23 cellular contexts compared by ENCODE assay signal in genomic region chr20:46056027-46056833, GRCh38. TPM values are rescaled to one million over a fixed set of nuclear protein-coding genes. Genes with fewer than 3 reads are reported as not detected.
DNase-seq lines count a peak whose midpoint lies in the region; ATAC-seq, FAIRE-seq and TF ChIP-seq lines count a peak whose summit lies in the region.
"Had no signal": no experiment of that assay in that cellular context is flagged by ENCODE, and none has a peak within 500 bp of the region (broad histone marks: within the 10 kb centered on the region; RNA-seq: fewer than 3 reads in every experiment).

No MANE protein-coding gene starts in this region.

- H3K4me1 Mint-ChIP-seq in activated CD4-positive, alpha-beta T cell treated with anti-CD3 and anti-CD28 coated beads, Interleukin-2, amount 10 ng/mL, durations not matched to agents 7 days and 5 days: peaks cover 25% of the 10 kb centered on the region

- CTCF ChIA-PET in activated CD4-positive, alpha-beta T cell treated with anti-CD3 and anti-CD28 coated beads, Interleukin-2, amount 10 ng/mL, durations not matched to agents 7 days and 5 days (lab: Charles Lee): no interaction called here

- 80 to 91% methylated on average over 1 to 5 of the region's 15 CpGs for WGBS in gastroesophageal sphincter (ENCODE audit: low coverage in 1 of 2), 2 donors

- H3K4me1 ChIP-seq in gastroesophageal sphincter: peaks cover 0 to 36% (median 14%) of the 10 kb centered on the region in 3 donors

- peak; percentile 92 for FAIRE-seq in HTR-8/SVneo (lab: Jason Lieb, UNC)
- FAIRE-seq: H54 had no signal

- TF ChIP-seq POLR2A in gastroesophageal sphincter (IDR thresholded peaks at IDR 0.05): no peak

- H3K9me3 ChIP-seq in gastroesophageal sphincter: no peaks in the 10 kb centered on the region
- H3K9me3 ChIP-seq: BE2C had no signal

- ATAC-seq in gastroesophageal sphincter: no peak

- H3K36me3 Mint-ChIP-seq in activated CD4-positive, alpha-beta T cell treated with anti-CD3 and anti-CD28 coated beads, Interleukin-2, amount 10 ng/mL, durations not matched to agents 7 days and 5 days (ENCODE audit: low read depth): peaks cover 13% of the 10 kb centered on the region

- in situ Hi-C loops in GM13976 (cut with MboI; ENCODE audit: low sequenced_read_pairs, unreplicated experiment): no loop called here

- H3K36me3 ChIP-seq in gastroesophageal sphincter: peaks cover 0 to 21% of the 10 kb centered on the region in 2 donors

- H3K27ac Mint-ChIP-seq in activated CD4-positive, alpha-beta T cell treated with anti-CD3 and anti-CD28 coated beads, Interleukin-2, amount 10 ng/mL, durations not matched to agents 7 days and 5 days: no peak overlapping the region
- H3K27ac Mint-ChIP-seq: IgD-negative memory B cell had no signal

- peaks cover 76% of the 10 kb centered on the region for H3K27me3 ChIP-seq in gastroesophageal sphincter
- H3K27me3 ChIP-seq: BE2C had no signal

- H3K27me3 Mint-ChIP-seq in activated CD4-positive, alpha-beta T cell treated with anti-CD3 and anti-CD28 coated beads, Interleukin-2, amount 10 ng/mL, durations not matched to agents 7 days and 5 days: peaks cover 33% of the 10 kb centered on the region

- H3K4me3 Mint-ChIP-seq in activated CD4-positive, alpha-beta T cell treated with anti-CD3 and anti-CD28 coated beads, Interleukin-2, amount 10 ng/mL, durations not matched to agents 7 days and 5 days: no peak overlapping the region
- H3K4me3 Mint-ChIP-seq: CD8-positive, alpha-beta memory T cell had no signal

- DNase-seq in GM13976 (ENCODE audit: low spot score) (peak; percentile 14), HTR-8/SVneo (ENCODE audit: insufficient read length, low spot score) (no peak), islet precursor cell (peak; percentile 35), superior temporal gyrus (ENCODE audit: extremely low spot score) (peak; percentile 13), COR-L47 (lab: John Stamatoyannopoulos, UW) (no peak)
- DNase-seq in activated CD4-positive, alpha-beta T cell treated with anti-CD3 and anti-CD28 coated beads, Interleukin-2, amount 10 ng/mL, durations not matched to agents 7 days and 5 days: no peak
- DNase-seq: BE2C; Calu3; CD8-positive, alpha-beta memory T cell; DMS153; NCI-H1092; NCI-H1417 treated with DMSO at 0.1 percent for 48 hours; NCI-H1694 treated with DMSO at 0.1 percent for 48 hours; NCI-H2081; NCI-H2227 treated with DMSO at 0.1 percent for 48 hours; NCI-H526 treated with DMSO at 0.1 percent for 48 hours; RPMI8226; SHP77 had no signal

- no peak overlapping the region for H3K4me3 ChIP-seq in gastroesophageal sphincter

- POLR2A ChIA-PET in activated CD4-positive, alpha-beta T cell treated with anti-CD3 and anti-CD28 coated beads, Interleukin-2, amount 10 ng/mL, durations not matched to agents 7 days and 5 days (lab: Charles Lee): no interaction called here

- H3K9me3 Mint-ChIP-seq in activated CD4-positive, alpha-beta T cell treated with anti-CD3 and anti-CD28 coated beads, Interleukin-2, amount 10 ng/mL, durations not matched to agents 7 days and 5 days: no peaks in the 10 kb centered on the region
- H3K9me3 Mint-ChIP-seq: CD8-positive, alpha-beta memory T cell; IgD-negative memory B cell had no signal

- no peak overlapping the region for H3K27ac ChIP-seq in gastroesophageal sphincter
- H3K27ac ChIP-seq: KMS-11 had no signal

- TF ChIP-seq CTCF in GM13976 (IDR thresholded peaks at IDR 0.05; ENCODE audit: borderline replicate concordance, control extremely low read depth, extremely low read depth, insufficient read depth, missing control alignments): no peak
- no peak for TF ChIP-seq CTCF in gastroesophageal sphincter (IDR thresholded peaks at IDR 0.05)

- TF ChIP-seq EP300 in gastroesophageal sphincter (IDR thresholded peaks at IDR 0.05): no peak

RNA-seq across cellular contexts. Expression of gene SLC12A5, which starts 27.2 kb away (rescaled TPM):
- total RNA-seq in activated CD4-positive, alpha-beta T cell treated with anti-CD3 and anti-CD28 coated beads, Interleukin-2, amount 10 ng/mL, durations not matched to agents 7 days and 5 days: under 1 TPM; 0.42 to 0.87 TPM
- total RNA-seq in gastroesophageal sphincter: not detected
- total RNA-seq: CD8-positive, alpha-beta memory T cell; NCI-H460 had no signal

RNA-seq across cellular contexts. Expression of gene NCOA5, which starts 33.5 kb away (rescaled TPM):
- total RNA-seq in activated CD4-positive, alpha-beta T cell treated with anti-CD3 and anti-CD28 coated beads, Interleukin-2, amount 10 ng/mL, durations not matched to agents 7 days and 5 days: 10 to 100 TPM; 30.9 to 35.0 TPM
- total RNA-seq in gastroesophageal sphincter: 10 to 100 TPM; 26.3 to 39.8 (median 30.8) TPM

RNA-seq across cellular contexts. Expression of gene MMP9, which starts 47.5 kb away (rescaled TPM):
- not detected for total RNA-seq in activated CD4-positive, alpha-beta T cell treated with anti-CD3 and anti-CD28 coated beads, Interleukin-2, amount 10 ng/mL, durations not matched to agents 7 days and 5 days
- total RNA-seq in gastroesophageal sphincter: 1 to 10 TPM in 2 of 4 donors, under 1 TPM in 1, not detected in 1; 0.15 to 3.9 (median 1.2) TPM
- total RNA-seq: Calu3, NCI-H460 had no signal

Comparison
In these comparisons a context has a peak if more than half of its experiments do, and no peak if none do; other contexts are left out.
1. DNase-seq: peak in GM13976 (single experiment), islet precursor cell (single experiment) and superior temporal gyrus (single experiment); none in HTR-8/SVneo (single experiment), COR-L47 (single experiment) and activated CD4-positive, alpha-beta T cell treated with anti-CD3 and anti-CD28 coated beads, Interleukin-2, amount 10 ng/mL, durations not matched to agents 7 days and 5 days (single experiment).